ENCODE assay signal across 9 cellular contexts in genomic region chr2:156908825-156909224, GRCh38.
DNase-seq lines count a peak whose midpoint lies in the region; ATAC-seq, FAIRE-seq and TF ChIP-seq lines count a peak whose summit lies in the region.
"Had no signal": no experiment of that assay in that cellular context is flagged by ENCODE, and none has a peak within 500 bp of the region (broad histone marks: within the 10 kb centered on the region; RNA-seq: fewer than 3 reads in every experiment).

No MANE protein-coding gene starts in this region.

- peak; percentile 55 for DNase-seq in AG08395 (ENCODE audit: low spot score)
- peak; percentile 84 for DNase-seq in astrocyte (ENCODE audit: low read depth)
- no peak for DNase-seq in medulla oblongata (ENCODE audit: extremely low spot score)
- no peak for DNase-seq in lower leg skin (ENCODE audit: low spot score in 2 of 2)
- DNase-seq in NCI-H2171 treated with DMSO at 0.1 percent for 48 hours (lab: John Stamatoyannopoulos, UW) = no peak
- DNase-seq in effector memory CD8-positive, alpha-beta T cell = no peak
- DNase-seq: stimulated activated naive B cell treated with anti-CD40 and anti-IgM and Interleukin-4, amounts not matched to agents 10 μg/mL and 1 μg/mL and 100 μg/mL, for 72 hours had no signal

- no peaks in the 10 kb centered on the region for H3K79me2 ChIP-seq in astrocyte (ENCODE audit: insufficient read depth, low read length)

- H3K9ac ChIP-seq in astrocyte (ENCODE audit: low read length) = no peak overlapping the region

- intact Hi-C loops in lower leg skin (cut with DNase I; ENCODE audit: low total_unique reads) = no loop called here

- WGBS in lower leg skin, 2 donors = 17 to 34% methylated on average over 1 of the region's 1 CpG

- H3K4me2 ChIP-seq in astrocyte (ENCODE audit: low read length) = peak overlapping the region; percentile 53

- no peak for FAIRE-seq in astrocyte (lab: Jason Lieb, UNC)

- no peak overlapping the region for H3K4me3 Mint-ChIP-seq in astrocyte (ENCODE audit: unreplicated experiment)
- no peak overlapping the region for H3K4me3 Mint-ChIP-seq in effector memory CD8-positive, alpha-beta T cell
- H3K4me3 Mint-ChIP-seq: stimulated activated naive B cell treated with anti-CD40 and anti-IgM and Interleukin-4, amounts not matched to agents 10 μg/mL and 1 μg/mL and 100 μg/mL, for 72 hours had no signal

- no peak overlapping the region for H3K27ac ChIP-seq in astrocyte (ENCODE audit: low read depth, low read length)

- H4K20me1 ChIP-seq in astrocyte (ENCODE audit: insufficient read depth, low read length) = no peaks in the 10 kb centered on the region

- H3K36me3 ChIP-seq in astrocyte (ENCODE audit: insufficient read depth, low read length) = no peaks in the 10 kb centered on the region

- no peak overlapping the region for H2AFZ ChIP-seq in astrocyte (ENCODE audit: low read depth, low read length)

- peaks cover 2% of the 10 kb centered on the region for H3K27me3 ChIP-seq in astrocyte (ENCODE audit: insufficient read depth, low read length)

- no peak for TF ChIP-seq POLR2A in lower leg skin (IDR thresholded peaks at IDR 0.05)

- no peaks in the 10 kb centered on the region for H3K9me3 Mint-ChIP-seq in astrocyte (ENCODE audit: unreplicated experiment)
- peaks cover 0 to 2% of the 10 kb centered on the region in 2 donors for H3K9me3 Mint-ChIP-seq in effector memory CD8-positive, alpha-beta T cell
- H3K9me3 Mint-ChIP-seq: stimulated activated naive B cell treated with anti-CD40 and anti-IgM and Interleukin-4, amounts not matched to agents 10 μg/mL and 1 μg/mL and 100 μg/mL, for 72 hours had no signal

- TF ChIP-seq CTCF in astrocyte (IDR thresholded peaks at IDR 0.05; ENCODE audit: insufficient read depth, low read depth, low read length) (no peak), lower leg skin (IDR thresholded peaks at IDR 0.05) (no peak)

- no peak overlapping the region for H3K27ac Mint-ChIP-seq in astrocyte (ENCODE audit: unreplicated experiment)
- H3K27ac Mint-ChIP-seq in effector memory CD8-positive, alpha-beta T cell = no peak overlapping the region
- H3K27ac Mint-ChIP-seq: stimulated activated naive B cell treated with anti-CD40 and anti-IgM and Interleukin-4, amounts not matched to agents 10 μg/mL and 1 μg/mL and 100 μg/mL, for 72 hours had no signal

- peaks cover 10% of the 10 kb centered on the region for H3K4me1 Mint-ChIP-seq in astrocyte (ENCODE audit: low read depth, unreplicated experiment)
- H3K4me1 Mint-ChIP-seq in effector memory CD8-positive, alpha-beta T cell (ENCODE audit: low read depth in 2 of 2) = no peaks in the 10 kb centered on the region
- H3K4me1 Mint-ChIP-seq: stimulated activated naive B cell treated with anti-CD40 and anti-IgM and Interleukin-4, amounts not matched to agents 10 μg/mL and 1 μg/mL and 100 μg/mL, for 72 hours had no signal

- no peaks in the 10 kb centered on the region for H3K36me3 Mint-ChIP-seq in astrocyte (ENCODE audit: low read depth, unreplicated experiment)
- H3K36me3 Mint-ChIP-seq in effector memory CD8-positive, alpha-beta T cell (ENCODE audit: insufficient read depth) = no peaks in the 10 kb centered on the region
- H3K36me3 Mint-ChIP-seq: stimulated activated naive B cell treated with anti-CD40 and anti-IgM and Interleukin-4, amounts not matched to agents 10 μg/mL and 1 μg/mL and 100 μg/mL, for 72 hours had no signal

- no peaks in the 10 kb centered on the region for H3K9me3 ChIP-seq in astrocyte (ENCODE audit: insufficient read depth, low read depth, low read length)

- peak; percentile 84 for ATAC-seq in GM19452 (IDR thresholded peaks at IDR 0.05; ENCODE audit: unreplicated experiment)
- peak; percentile 73 for ATAC-seq in HG03103 (IDR thresholded peaks at IDR 0.05; ENCODE audit: low read depth, unreplicated experiment)
- ATAC-seq in effector memory CD8-positive, alpha-beta T cell (replicated peaks) = no peak
- ATAC-seq: stimulated activated naive B cell treated with anti-CD40 and anti-IgM and Interleukin-4, amounts not matched to agents 10 μg/mL and 1 μg/mL and 100 μg/mL, for 72 hours had no signal

- peaks cover 6% of the 10 kb centered on the region for H3K4me1 ChIP-seq in astrocyte (ENCODE audit: insufficient read depth, low read length)

- H3K4me3 ChIP-seq in astrocyte (ENCODE audit: insufficient read depth, low read depth, low read length) (no peak overlapping the region), lower leg skin (ENCODE audit: low read depth, poor library complexity, severe bottlenecking) (no peak overlapping the region)

- no peaks in the 10 kb centered on the region for H3K27me3 Mint-ChIP-seq in astrocyte (ENCODE audit: low read depth, unreplicated experiment)
- no peaks in the 10 kb centered on the region for H3K27me3 Mint-ChIP-seq in effector memory CD8-positive, alpha-beta T cell
- H3K27me3 Mint-ChIP-seq: stimulated activated naive B cell treated with anti-CD40 and anti-IgM and Interleukin-4, amounts not matched to agents 10 μg/mL and 1 μg/mL and 100 μg/mL, for 72 hours had no signal

Comparison
In these comparisons a context has a peak if more than half of its experiments do, and no peak if none do; other contexts are left out.
1. DNase-seq: peak in AG08395 (single experiment) and astrocyte (single experiment); none in medulla oblongata (single experiment), lower leg skin (0 of 2), NCI-H2171 treated with DMSO at 0.1 percent for 48 hours (single experiment) and effector memory CD8-positive, alpha-beta T cell (0 of 3).